In the genomic region with DNA sequence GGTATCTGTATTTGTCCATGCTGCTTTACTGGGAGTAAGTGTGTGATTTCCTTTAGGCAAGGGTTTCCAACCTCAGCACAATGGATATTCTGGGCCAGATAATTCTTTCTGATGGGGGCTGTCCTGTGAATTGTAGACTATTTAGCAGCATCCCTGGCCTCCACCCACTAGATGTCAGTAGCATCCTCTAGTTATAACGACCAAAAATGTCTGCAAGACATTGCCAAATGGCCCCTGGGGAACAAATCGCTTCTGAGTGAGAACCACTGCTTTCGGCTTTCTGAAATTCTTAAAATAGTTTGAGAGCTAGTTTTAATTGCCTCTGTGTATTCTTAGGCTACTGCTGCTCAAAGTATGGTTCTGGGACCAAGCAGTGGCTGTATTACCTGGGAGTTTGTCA, we compare ENCODE assay signal across 8 cellular contexts.
A peak's percentile ranks its signal among the peaks of the same experiment; 100 is the strongest.
DNase-seq lines count a peak whose midpoint lies in the region; ATAC-seq and TF ChIP-seq lines count a peak whose summit lies in the region.

No MANE protein-coding gene starts in this region.

- DNase-seq in GM10266 (ENCODE audit: extremely low spot score) = peak; percentile 23
- peak; percentile 77 for DNase-seq in GM23338 (ENCODE audit: low spot score)
- DNase-seq in SK-MEL-5 (ENCODE audit: low read depth, low spot score) = peak; percentile 83
- DNase-seq in iris pigment epithelial cell (ENCODE audit: low read depth) = peak; percentile 38
- DNase-seq in naive thymus-derived CD4-positive, alpha-beta T cell = no peak
- no peak for DNase-seq in NCI-H1048 (lab: John Stamatoyannopoulos, UW)
- DNase-seq in HuH-7.5 (ENCODE audit: low spot score) = no peak

- no peaks in the 10 kb centered on the region for H3K27me3 Mint-ChIP-seq in GM23338 (ENCODE audit: insufficient read depth, low read depth, poor library complexity)
- H3K27me3 Mint-ChIP-seq in naive thymus-derived CD4-positive, alpha-beta T cell = peaks cover 0 to 4% (median 0%) of the 10 kb centered on the region in 5 donors

- no peak overlapping the region for H3K4me3 ChIP-seq in GM23338
- no peak overlapping the region for H3K4me3 ChIP-seq in naive thymus-derived CD4-positive, alpha-beta T cell (ENCODE audit: low read length)

- intact Hi-C loops in naive thymus-derived CD4-positive, alpha-beta T cell (cut with micrococcal nuclease) = loop anchor here in 1 of 2 donors (5.0 kb wide), 1 partner anchor 134 kb away; no protein-coding TSS in a partner anchor

- peaks cover 8% of the 10 kb centered on the region; the same call in 2 of the 3 replicates for H3K36me3 Mint-ChIP-seq in GM23338 (ENCODE audit: low read depth)
- no peaks in the 10 kb centered on the region for H3K36me3 Mint-ChIP-seq in naive thymus-derived CD4-positive, alpha-beta T cell

- H4K20me1 ChIP-seq in GM23338 (replicated peaks; ENCODE audit: insufficient read depth) = no peaks in the 10 kb centered on the region

- no peak overlapping the region for H2AFZ ChIP-seq in GM23338

- no peaks in the 10 kb centered on the region; the same call in 1 of the 2 replicates for H3K9me2 ChIP-seq in GM23338 (ENCODE audit: insufficient read depth)

- no peaks in the 10 kb centered on the region for H3K9me3 Mint-ChIP-seq in GM23338
- H3K9me3 Mint-ChIP-seq in naive thymus-derived CD4-positive, alpha-beta T cell = no peaks in the 10 kb centered on the region

- H3K9me3 ChIP-seq in naive thymus-derived CD4-positive, alpha-beta T cell (ENCODE audit: control insufficient read depth in 2 of 3, low read length in 3 of 3) = no peaks in the 10 kb centered on the region

- no peaks in the 10 kb centered on the region for H3F3A ChIP-seq in GM23338 (replicated peaks; ENCODE audit: low read depth)

- in situ Hi-C loops in SK-MEL-5 (cut with HindIII; ENCODE audit: low pct_unique_long_range_greater_than_20kb, low sequenced_read_pairs) = no loop called here

- CTCF ChIA-PET in naive thymus-derived CD4-positive, alpha-beta T cell (lab: Charles Lee) = no interaction called here

- no peak overlapping the region for H3K27ac Mint-ChIP-seq in GM23338
- no peak overlapping the region for H3K27ac Mint-ChIP-seq in naive thymus-derived CD4-positive, alpha-beta T cell

- H3K27ac ChIP-seq in GM23338 (ENCODE audit: low read depth) = no peak overlapping the region
- H3K27ac ChIP-seq in naive thymus-derived CD4-positive, alpha-beta T cell (ENCODE audit: low read depth, low read length) = no peak overlapping the region

- no peaks in the 10 kb centered on the region for H3K36me3 ChIP-seq in GM23338 (ENCODE audit: insufficient read depth)
- H3K36me3 ChIP-seq in naive thymus-derived CD4-positive, alpha-beta T cell (ENCODE audit: control insufficient read depth in 2 of 3, insufficient read depth in 3 of 3, low read length in 3 of 3) = no peaks in the 10 kb centered on the region

- H3K27me3 ChIP-seq in GM23338 (ENCODE audit: insufficient read depth) = no peaks in the 10 kb centered on the region
- H3K27me3 ChIP-seq in naive thymus-derived CD4-positive, alpha-beta T cell (ENCODE audit: control insufficient read depth in 2 of 2, insufficient read depth in 2 of 2, low read length in 2 of 2) = no peaks in the 10 kb centered on the region

- TF ChIP-seq CTCF in GM10266 (IDR thresholded peaks at IDR 0.05; ENCODE audit: control insufficient read depth, insufficient read depth, low read depth, missing control alignments) (peak; percentile 39), GM23338 (conservative IDR thresholded peaks at IDR 0.05; ENCODE audit: low read depth in 2 of 2) (peak; percentile 63 to 64)

- peaks cover 11% of the 10 kb centered on the region for H3K4me1 ChIP-seq in GM23338 (ENCODE audit: insufficient read depth)
- H3K4me1 ChIP-seq in naive thymus-derived CD4-positive, alpha-beta T cell (ENCODE audit: control insufficient read depth in 2 of 2, insufficient read depth in 2 of 2, low read length in 2 of 2) = no peaks in the 10 kb centered on the region

- no peak overlapping the region for H3K4me3 Mint-ChIP-seq in GM23338
- no peak overlapping the region for H3K4me3 Mint-ChIP-seq in naive thymus-derived CD4-positive, alpha-beta T cell

- peaks cover 91% of the 10 kb centered on the region for H3K79me2 ChIP-seq in GM23338 (replicated peaks; ENCODE audit: insufficient read depth)

- H3K4me2 ChIP-seq in GM23338 = no peak overlapping the region

- POLR2A ChIA-PET in naive thymus-derived CD4-positive, alpha-beta T cell (lab: Charles Lee) = no interaction called here

- ATAC-seq in GM23338 (peak; percentile 51), GM19328 (IDR thresholded peaks at IDR 0.05; ENCODE audit: unreplicated experiment) (no peak)
- ATAC-seq in naive thymus-derived CD4-positive, alpha-beta T cell = no peak

- peaks cover 10% of the 10 kb centered on the region for H3K4me1 Mint-ChIP-seq in GM23338
- H3K4me1 Mint-ChIP-seq in naive thymus-derived CD4-positive, alpha-beta T cell = no peaks in the 10 kb centered on the region

TF ChIP-seq in GM23338, 12 proteins besides CTCF, POLR2A, EP300 and RAD21 (continues in another document):
- TF ChIP-seq STAT1 (IDR thresholded peaks at IDR 0.05; ENCODE audit: unreplicated experiment) = no peak
- no peak for TF ChIP-seq JUNB (IDR thresholded peaks at IDR 0.05; ENCODE audit: unreplicated experiment)
- no peak for TF ChIP-seq EZH2 (IDR thresholded peaks at IDR 0.05; ENCODE audit: low read depth, unreplicated experiment)
- no peak for TF ChIP-seq NANOG (IDR thresholded peaks at IDR 0.05; ENCODE audit: borderline replicate concordance)
- no peak for TF ChIP-seq CREB1 (CRISPR knock-in tag; IDR thresholded peaks at IDR 0.05; ENCODE audit: low read depth)
- TF ChIP-seq ZNF114 (CRISPR knock-in tag; IDR thresholded peaks at IDR 0.05) = no peak
- TF ChIP-seq POLR2AphosphoS5 (IDR thresholded peaks at IDR 0.05; ENCODE audit: low read depth) = no peak
- no peak for TF ChIP-seq ZNF462 (CRISPR knock-in tag; IDR thresholded peaks at IDR 0.05)

Comparison
In these comparisons a context has a peak if more than half of its experiments do, and no peak if none do; other contexts are left out.
1. DNase-seq: peak in GM10266 (single experiment), GM23338 (single experiment), SK-MEL-5 (single experiment) and iris pigment epithelial cell (single experiment); none in naive thymus-derived CD4-positive, alpha-beta T cell (0 of 9), NCI-H1048 (single experiment) and HuH-7.5 (single experiment).